1 cellular context compared by ENCODE assay signal in genomic region chr1:12572506-12572905, GRCh38.
TF ChIP-seq lines count a peak whose summit lies in the region.

No MANE protein-coding gene starts in this region.

TF ChIP-seq in SK-N-SH, 30 proteins besides CTCF, POLR2A, EP300 and RAD21 (continued from another document):
- TF ChIP-seq, protein P1, sequence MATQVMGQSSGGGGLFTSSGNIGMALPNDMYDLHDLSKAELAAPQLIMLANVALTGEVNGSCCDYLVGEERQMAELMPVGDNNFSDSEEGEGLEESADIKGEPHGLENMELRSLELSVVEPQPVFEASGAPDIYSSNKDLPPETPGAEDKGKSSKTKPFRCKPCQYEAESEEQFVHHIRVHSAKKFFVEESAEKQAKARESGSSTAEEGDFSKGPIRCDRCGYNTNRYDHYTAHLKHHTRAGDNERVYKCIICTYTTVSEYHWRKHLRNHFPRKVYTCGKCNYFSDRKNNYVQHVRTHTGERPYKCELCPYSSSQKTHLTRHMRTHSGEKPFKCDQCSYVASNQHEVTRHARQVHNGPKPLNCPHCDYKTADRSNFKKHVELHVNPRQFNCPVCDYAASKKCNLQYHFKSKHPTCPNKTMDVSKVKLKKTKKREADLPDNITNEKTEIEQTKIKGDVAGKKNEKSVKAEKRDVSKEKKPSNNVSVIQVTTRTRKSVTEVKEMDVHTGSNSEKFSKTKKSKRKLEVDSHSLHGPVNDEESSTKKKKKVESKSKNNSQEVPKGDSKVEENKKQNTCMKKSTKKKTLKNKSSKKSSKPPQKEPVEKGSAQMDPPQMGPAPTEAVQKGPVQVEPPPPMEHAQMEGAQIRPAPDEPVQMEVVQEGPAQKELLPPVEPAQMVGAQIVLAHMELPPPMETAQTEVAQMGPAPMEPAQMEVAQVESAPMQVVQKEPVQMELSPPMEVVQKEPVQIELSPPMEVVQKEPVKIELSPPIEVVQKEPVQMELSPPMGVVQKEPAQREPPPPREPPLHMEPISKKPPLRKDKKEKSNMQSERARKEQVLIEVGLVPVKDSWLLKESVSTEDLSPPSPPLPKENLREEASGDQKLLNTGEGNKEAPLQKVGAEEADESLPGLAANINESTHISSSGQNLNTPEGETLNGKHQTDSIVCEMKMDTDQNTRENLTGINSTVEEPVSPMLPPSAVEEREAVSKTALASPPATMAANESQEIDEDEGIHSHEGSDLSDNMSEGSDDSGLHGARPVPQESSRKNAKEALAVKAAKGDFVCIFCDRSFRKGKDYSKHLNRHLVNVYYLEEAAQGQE (IDR thresholded peaks at IDR 0.05; ENCODE audit: low read depth, low read length): no peak
- no peak for TF ChIP-seq EZH2phosphoT487 (IDR thresholded peaks at IDR 0.05; ENCODE audit: borderline replicate concordance, low read depth)
- no peak for TF ChIP-seq TCF12 (IDR thresholded peaks at IDR 0.05)
- no peak for TF ChIP-seq FOSL2 (IDR thresholded peaks at IDR 0.05; ENCODE audit: borderline replicate concordance, low read depth)
- no peak for TF ChIP-seq RCOR1 (IDR thresholded peaks at IDR 0.05; ENCODE audit: low read length)
- no peak for TF ChIP-seq RXRA (IDR thresholded peaks at IDR 0.05; ENCODE audit: borderline replicate concordance, low read depth)
- TF ChIP-seq ZBTB33 (IDR thresholded peaks at IDR 0.05; ENCODE audit: borderline replicate concordance, low read depth): no peak
- TF ChIP-seq NRF1 (IDR thresholded peaks at IDR 0.05; ENCODE audit: low read depth, low read length): no peak
- no peak for TF ChIP-seq GATA2 (CRISPR knock-in tag; IDR thresholded peaks at IDR 0.05)
- TF ChIP-seq SIN3A (IDR thresholded peaks at IDR 0.05; ENCODE audit: borderline replicate concordance, low read depth, low read length): no peak
- TF ChIP-seq RFX5 (IDR thresholded peaks at IDR 0.05; ENCODE audit: low read length): no peak
TF ChIP-seq in SK-N-SH: peak in this region for 0.
